In genomic region chr10:86355571-86356038, GRCh38 we compare ENCODE assay signal across 14 cellular contexts. TPM values are rescaled to one million over a fixed set of nuclear protein-coding genes. Genes with fewer than 3 reads are reported as not detected.
DNase-seq lines count a peak whose midpoint lies in the region; ATAC-seq and TF ChIP-seq lines count a peak whose summit lies in the region.
"Had no signal": no experiment of that assay in that cellular context is flagged by ENCODE, and none has a peak within 500 bp of the region (broad histone marks: within the 10 kb centered on the region; RNA-seq: fewer than 3 reads in every experiment).

No MANE protein-coding gene starts in this region.

- no peak overlapping the region for H3K4me3 Mint-ChIP-seq in chondrocyte (ENCODE audit: unreplicated experiment)
- no peak overlapping the region for H3K4me3 Mint-ChIP-seq in naive thymus-derived CD4-positive, alpha-beta T cell
- H3K4me3 Mint-ChIP-seq: CD4-positive, CD25-positive, alpha-beta regulatory T cell had no signal

- H3K4me1 Mint-ChIP-seq in chondrocyte (ENCODE audit: low read depth): no peaks in the 10 kb centered on the region
- H3K4me1 Mint-ChIP-seq in naive thymus-derived CD4-positive, alpha-beta T cell: peaks cover 0 to 6% (median 0%) of the 10 kb centered on the region in 7 donors
- H3K4me1 Mint-ChIP-seq: CD4-positive, CD25-positive, alpha-beta regulatory T cell had no signal

- H3K9me3 ChIP-seq in naive thymus-derived CD4-positive, alpha-beta T cell (ENCODE audit: control insufficient read depth in 2 of 3, low read length in 3 of 3): no peaks in the 10 kb centered on the region

- intact Hi-C loops in naive thymus-derived CD4-positive, alpha-beta T cell (cut with micrococcal nuclease): no loop called here

- peaks cover 4% of the 10 kb centered on the region for H3K9me3 Mint-ChIP-seq in chondrocyte (ENCODE audit: low read depth)
- peaks cover 0 to 7% (median 0%) of the 10 kb centered on the region in 11 donors for H3K9me3 Mint-ChIP-seq in naive thymus-derived CD4-positive, alpha-beta T cell

- POLR2A ChIA-PET in naive thymus-derived CD4-positive, alpha-beta T cell (lab: Charles Lee): no interaction called here

- CTCF ChIA-PET in naive thymus-derived CD4-positive, alpha-beta T cell (lab: Charles Lee): no interaction called here

- DNase-seq in GDM1 (lab: John Stamatoyannopoulos, UW) (peak; percentile 78), NAMALWA (ENCODE audit: low spot score) (peak; percentile 35), chondrocyte (ENCODE audit: low spot score) (peak; percentile 65), NCI-H446 treated with DMSO at 0.1 percent for 48 hours (lab: John Stamatoyannopoulos, UW) (no peak), iPS-NIHi11 (ENCODE audit: low spot score) (no peak), dedifferentiated amniotic fluid mesenchymal stem cell (ENCODE audit: extremely low spot score) (no peak), NCI-H1417 (lab: John Stamatoyannopoulos, UW) (no peak)
- no peak for DNase-seq in naive thymus-derived CD4-positive, alpha-beta T cell
- DNase-seq: activated T-cell treated with anti-CD3 and anti-CD28 coated beads for 4 hours; CD4-positive, CD25-positive, alpha-beta regulatory T cell; cortex of kidney; NCI-H1694 treated with DMSO at 0.1 percent for 48 hours had no signal

- no peaks in the 10 kb centered on the region for H3K36me3 ChIP-seq in naive thymus-derived CD4-positive, alpha-beta T cell (ENCODE audit: control insufficient read depth in 2 of 3, insufficient read depth in 3 of 3, low read length in 3 of 3)

- no peaks in the 10 kb centered on the region for H3K4me1 ChIP-seq in naive thymus-derived CD4-positive, alpha-beta T cell (ENCODE audit: control insufficient read depth in 2 of 2, insufficient read depth in 2 of 2, low read length in 2 of 2)

- no peak for TF ChIP-seq CTCF in chondrocyte (IDR thresholded peaks at IDR 0.05)

- no peak overlapping the region for H3K27ac ChIP-seq in naive thymus-derived CD4-positive, alpha-beta T cell (ENCODE audit: low read depth, low read length)
- H3K27ac ChIP-seq: SK-N-MC had no signal

- H3K27me3 ChIP-seq in naive thymus-derived CD4-positive, alpha-beta T cell (ENCODE audit: control insufficient read depth in 2 of 2, insufficient read depth in 2 of 2, low read length in 2 of 2): no peaks in the 10 kb centered on the region

- no peak overlapping the region for H3K27ac Mint-ChIP-seq in chondrocyte (ENCODE audit: unreplicated experiment)
- H3K27ac Mint-ChIP-seq in naive thymus-derived CD4-positive, alpha-beta T cell: no peak overlapping the region
- H3K27ac Mint-ChIP-seq: CD4-positive, CD25-positive, alpha-beta regulatory T cell; progenitor cell of endocrine pancreas had no signal

- H3K27me3 Mint-ChIP-seq in chondrocyte (ENCODE audit: low read depth): peaks cover 23% of the 10 kb centered on the region
- H3K27me3 Mint-ChIP-seq in naive thymus-derived CD4-positive, alpha-beta T cell: peaks cover 7 to 15% (median 10%) of the 10 kb centered on the region in 5 donors

- no peak overlapping the region for H3K4me3 ChIP-seq in naive thymus-derived CD4-positive, alpha-beta T cell (ENCODE audit: low read length)
- H3K4me3 ChIP-seq: SK-N-MC had no signal

- H3K36me3 Mint-ChIP-seq in chondrocyte (ENCODE audit: low read depth): no peaks in the 10 kb centered on the region
- H3K36me3 Mint-ChIP-seq in naive thymus-derived CD4-positive, alpha-beta T cell: no peaks in the 10 kb centered on the region
- H3K36me3 Mint-ChIP-seq: CD4-positive, CD25-positive, alpha-beta regulatory T cell had no signal

- peak; percentile 70 for ATAC-seq in naive thymus-derived CD4-positive, alpha-beta T cell

RNA-seq across cellular contexts. Expression of gene GRID1, which starts 11.0 kb away (rescaled TPM):
- total RNA-seq in chondrocyte: 0.60 to 2.2 TPM (median 0.62 TPM) in 3 replicates
- total RNA-seq in naive thymus-derived CD4-positive, alpha-beta T cell: not detected
- polyA plus RNA-seq in naive thymus-derived CD4-positive, alpha-beta T cell: not detected
- total RNA-seq: CD4-positive, CD25-positive, alpha-beta regulatory T cell had no signal
- polyA plus RNA-seq: CD4-positive, CD25-positive, alpha-beta regulatory T cell had no signal

Comparison
In these comparisons a context has a peak if more than half of its experiments do, and no peak if none do; other contexts are left out.
1. DNase-seq: peak in GDM1 (single experiment), NAMALWA (single experiment) and chondrocyte (single experiment); none in naive thymus-derived CD4-positive, alpha-beta T cell (0 of 9), NCI-H446 treated with DMSO at 0.1 percent for 48 hours (single experiment), iPS-NIHi11 (single experiment), dedifferentiated amniotic fluid mesenchymal stem cell (single experiment) and NCI-H1417 (0 of 3).